29 cellular contexts compared by ENCODE assay signal in the genomic region with DNA sequence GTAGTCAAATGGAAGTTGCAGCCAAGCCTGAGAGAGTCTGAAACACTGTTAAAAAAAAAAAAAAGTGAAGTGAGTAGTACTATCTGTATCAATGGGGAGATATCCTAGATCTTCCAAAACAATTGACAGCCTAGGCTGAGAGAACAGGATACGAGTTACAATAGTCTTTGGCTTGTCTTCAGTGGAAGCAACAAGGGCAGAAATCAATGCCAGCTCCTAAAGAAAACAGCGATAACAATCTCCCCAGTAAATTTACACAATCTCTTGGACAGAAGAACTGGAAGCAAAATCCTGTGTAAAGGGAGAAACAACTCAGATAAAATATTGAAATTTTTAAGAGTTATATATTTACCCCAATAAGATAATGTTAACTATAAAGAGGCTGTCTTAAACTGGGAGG.
"Had no signal": no experiment of that assay in that cellular context is flagged by ENCODE, and none has a peak within 500 bp of the region (broad histone marks: within the 10 kb centered on the region; RNA-seq: fewer than 3 reads in every experiment).

No MANE protein-coding gene starts in this region.

- H3K27me3 ChIP-seq: esophagus squamous epithelium, suprapubic skin, vagina had no signal

- H3K4me3 ChIP-seq: esophagus squamous epithelium, mucosa of descending colon, smooth muscle cell, suprapubic skin, vagina had no signal

- ATAC-seq: effector memory CD8-positive, alpha-beta T cell; mucosa of descending colon; natural killer cell treated with Interleukin-12 subunit alpha and Interleukin-12 subunit beta and Interleukin-15 and Interleukin-18, amount 100 ng/mL, for 72 hours; sciatic nerve; stimulated activated naive CD8-positive, alpha-beta T cell treated with anti-CD3 and anti-CD28 coated beads, Interleukin-15, amount 100 ng/mL, for 72 hours had no signal

- H3K4me1 ChIP-seq: suprapubic skin had no signal

- H3K36me3 ChIP-seq: esophagus squamous epithelium, suprapubic skin, vagina had no signal

- H3K4me2 ChIP-seq: smooth muscle cell had no signal

- H3K4me3 Mint-ChIP-seq: effector memory CD8-positive, alpha-beta T cell; immature natural killer cell; mesothelial cell of epicardium; naive B cell; natural killer cell treated with Interleukin-12 subunit alpha and Interleukin-12 subunit beta and Interleukin-15 and Interleukin-18, amount 100 ng/mL, for 72 hours; stimulated activated naive CD8-positive, alpha-beta T cell treated with anti-CD3 and anti-CD28 coated beads, Interleukin-15, amount 100 ng/mL, for 72 hours had no signal

- H3K4me1 Mint-ChIP-seq: immature natural killer cell; naive B cell; stimulated activated naive CD8-positive, alpha-beta T cell treated with anti-CD3 and anti-CD28 coated beads, Interleukin-15, amount 100 ng/mL, for 72 hours had no signal

- H3K36me3 Mint-ChIP-seq: naive B cell; natural killer cell treated with Interleukin-12 subunit alpha and Interleukin-12 subunit beta and Interleukin-15 and Interleukin-18, amount 100 ng/mL, for 72 hours had no signal

- H3K27ac ChIP-seq: esophagus squamous epithelium, suprapubic skin, vagina had no signal

- H3K27ac Mint-ChIP-seq: effector memory CD8-positive, alpha-beta T cell; immature natural killer cell; mesothelial cell of epicardium; natural killer cell treated with Interleukin-12 subunit alpha and Interleukin-12 subunit beta and Interleukin-15 and Interleukin-18, amount 100 ng/mL, for 72 hours; stimulated activated naive CD8-positive, alpha-beta T cell treated with anti-CD3 and anti-CD28 coated beads, Interleukin-15, amount 100 ng/mL, for 72 hours had no signal

- DNase-seq: cortex of kidney; effector memory CD8-positive, alpha-beta T cell; erythroblast; esophagus squamous epithelium; foreskin melanocyte; glutamatergic neuron; hypothalamus; immature natural killer cell; islet precursor cell; kidney glomerular epithelial cell; mesenchymal stem cell; mucosa of descending colon; naive B cell; nucleus accumbens; retina; stimulated activated CD4-positive, alpha-beta T cell treated with anti-CD3 and anti-CD28 coated beads, Interleukin-12 subunit alpha, Interleukin-12 subunit beta, amount 100 ng/mL, for 4 hours; stimulated activated CD4-positive, alpha-beta T cell treated with anti-CD3 and anti-CD28 coated beads, Interleukin-1b, Interleukin-23, amount 100 ng/mL, for 48 hours; stimulated activated CD4-positive, alpha-beta T cell treated with anti-CD3 and anti-CD28 coated beads, Interleukin-4, amount 100 ng/mL, for 1 hour; stimulated activated CD8-positive, alpha-beta memory T cell treated with anti-CD3 and anti-CD28 coated beads, Interleukin-4, amount 100 ng/mL, for 48 hours; stimulated activated naive CD4-positive, alpha-beta T cell; stimulated activated naive CD8-positive, alpha-beta T cell treated with anti-CD3 and anti-CD28 coated beads, Interleukin-15, amount 100 ng/mL, for 72 hours; trophoblast cell had no signal

- FAIRE-seq: endometrium had no signal

- H3K27me3 Mint-ChIP-seq: effector memory CD8-positive, alpha-beta T cell; naive B cell; natural killer cell treated with Interleukin-12 subunit alpha and Interleukin-12 subunit beta and Interleukin-15 and Interleukin-18, amount 100 ng/mL, for 72 hours; stimulated activated naive CD8-positive, alpha-beta T cell treated with anti-CD3 and anti-CD28 coated beads, Interleukin-15, amount 100 ng/mL, for 72 hours had no signal

- H3K9me3 ChIP-seq: esophagus squamous epithelium, mucosa of descending colon, suprapubic skin, vagina had no signal
